ENCODE assay signal across 17 cellular contexts in genomic region chrX:141467442-141467841, GRCh38.
A peak's percentile ranks its signal among the peaks of the same experiment; 100 is the strongest.
DNase-seq lines count a peak whose midpoint lies in the region; ATAC-seq and TF ChIP-seq lines count a peak whose summit lies in the region.
"Had no signal": no experiment of that assay in that cellular context is flagged by ENCODE, and none has a peak within 500 bp of the region (broad histone marks: within the 10 kb centered on the region; RNA-seq: fewer than 3 reads in every experiment).

No MANE protein-coding gene starts in this region.

- ATAC-seq in right lobe of liver (no peak), GM21717 (IDR thresholded peaks at IDR 0.05; ENCODE audit: unreplicated experiment) (no peak), upper lobe of right lung (no peak)
- ATAC-seq: lower lobe of right lung had no signal

- peak; percentile 3 for DNase-seq in H4 (ENCODE audit: low spot score)
- peak; percentile 37 for DNase-seq in M059J (ENCODE audit: low read depth)
- no peak for DNase-seq in brain microvascular endothelial cell
- DNase-seq in right lobe of liver = no peak
- DNase-seq in NCI-H1694 treated with DMSO at 0.1 percent for 48 hours (lab: John Stamatoyannopoulos, UW) = no peak
- no peak for DNase-seq in upper lobe of right lung
- no peak for DNase-seq in hippocampal formation (lab: John Stamatoyannopoulos, UW)
- DNase-seq: activated CD4-positive, alpha-beta T cell treated with anti-CD3 and anti-CD28 coated beads, Interleukin-2, amount 10 ng/mL, durations not matched to agents 24 days and 14 days; cortex of kidney; EL; esophagus squamous epithelium; lower lobe of right lung; NCI-H1048; sigmoid colon; stimulated activated CD4-positive, alpha-beta T cell treated with anti-CD3 and anti-CD28 coated beads, Interleukin-2, amount 100 ng/mL, for 48 hours; upper lobe of left lung had no signal

- H3K27ac ChIP-seq in brain microvascular endothelial cell (no peak overlapping the region), right lobe of liver (no peak overlapping the region), upper lobe of right lung (no peak overlapping the region)
- H3K27ac ChIP-seq: esophagus squamous epithelium, lower lobe of right lung, sigmoid colon, upper lobe of left lung had no signal

- TF ChIP-seq POLR2A in right lobe of liver (IDR thresholded peaks at IDR 0.05) = no peak

- no peaks in the 10 kb centered on the region for H3K27me3 ChIP-seq in brain microvascular endothelial cell (replicated peaks)
- no peaks in the 10 kb centered on the region for H3K27me3 ChIP-seq in right lobe of liver
- no peaks in the 10 kb centered on the region for H3K27me3 ChIP-seq in upper lobe of right lung
- H3K27me3 ChIP-seq: esophagus squamous epithelium, sigmoid colon, upper lobe of left lung had no signal

- 36% methylated on average over 4 of the region's 4 CpGs for WGBS in right lobe of liver (ENCODE audit: insufficient coverage, low coverage, low lambda C conversion rate, missing lambda C conversion rate)

- H3K9me3 ChIP-seq in right lobe of liver (no peaks in the 10 kb centered on the region), upper lobe of right lung (no peaks in the 10 kb centered on the region)
- H3K9me3 ChIP-seq: esophagus squamous epithelium, lower lobe of right lung, sigmoid colon, upper lobe of left lung had no signal

- H3K36me3 ChIP-seq in brain microvascular endothelial cell (replicated peaks) (no peaks in the 10 kb centered on the region), right lobe of liver (no peaks in the 10 kb centered on the region), upper lobe of right lung (no peaks in the 10 kb centered on the region)
- H3K36me3 ChIP-seq: esophagus squamous epithelium, lower lobe of right lung, sigmoid colon, upper lobe of left lung had no signal

- TF ChIP-seq CTCF in brain microvascular endothelial cell (IDR thresholded peaks at IDR 0.05; ENCODE audit: low read depth, low read length, missing control alignments) (peak; percentile 22), right lobe of liver (IDR thresholded peaks at IDR 0.05) (peak in 3 of 4 donors; percentile 20 to 23 (median 20)), upper lobe of right lung (IDR thresholded peaks at IDR 0.05) (no peak)

- no peak overlapping the region for H3K4me3 ChIP-seq in brain microvascular endothelial cell (ENCODE audit: low read depth, low read length)
- H3K4me3 ChIP-seq in right lobe of liver = no peak overlapping the region
- H3K4me3 ChIP-seq in upper lobe of right lung = no peak overlapping the region
- H3K4me3 ChIP-seq: esophagus squamous epithelium, lower lobe of right lung, sigmoid colon, upper lobe of left lung had no signal

- H3K4me1 ChIP-seq in right lobe of liver = no peaks in the 10 kb centered on the region
- no peaks in the 10 kb centered on the region for H3K4me1 ChIP-seq in upper lobe of right lung
- H3K4me1 ChIP-seq: esophagus squamous epithelium, lower lobe of right lung, sigmoid colon, upper lobe of left lung had no signal

- in situ Hi-C loops in brain microvascular endothelial cell (cut with HindIII; ENCODE audit: low pct_ligation_motif_present, low sequenced_read_pairs) = no loop called here

- intact Hi-C loops in right lobe of liver (cut with DNase I) (no loop called here), upper lobe of right lung (cut with DNase I) (no loop called here)

Comparison
In these comparisons a context has a peak if more than half of its experiments do, and no peak if none do; other contexts are left out.
1. DNase-seq: peak in H4 (single experiment) and M059J (single experiment); none in brain microvascular endothelial cell (single experiment), right lobe of liver (0 of 3), NCI-H1694 treated with DMSO at 0.1 percent for 48 hours (single experiment), upper lobe of right lung (single experiment) and hippocampal formation (0 of 2).